ENCODE assay signal across 8 cellular contexts in the genomic region with DNA sequence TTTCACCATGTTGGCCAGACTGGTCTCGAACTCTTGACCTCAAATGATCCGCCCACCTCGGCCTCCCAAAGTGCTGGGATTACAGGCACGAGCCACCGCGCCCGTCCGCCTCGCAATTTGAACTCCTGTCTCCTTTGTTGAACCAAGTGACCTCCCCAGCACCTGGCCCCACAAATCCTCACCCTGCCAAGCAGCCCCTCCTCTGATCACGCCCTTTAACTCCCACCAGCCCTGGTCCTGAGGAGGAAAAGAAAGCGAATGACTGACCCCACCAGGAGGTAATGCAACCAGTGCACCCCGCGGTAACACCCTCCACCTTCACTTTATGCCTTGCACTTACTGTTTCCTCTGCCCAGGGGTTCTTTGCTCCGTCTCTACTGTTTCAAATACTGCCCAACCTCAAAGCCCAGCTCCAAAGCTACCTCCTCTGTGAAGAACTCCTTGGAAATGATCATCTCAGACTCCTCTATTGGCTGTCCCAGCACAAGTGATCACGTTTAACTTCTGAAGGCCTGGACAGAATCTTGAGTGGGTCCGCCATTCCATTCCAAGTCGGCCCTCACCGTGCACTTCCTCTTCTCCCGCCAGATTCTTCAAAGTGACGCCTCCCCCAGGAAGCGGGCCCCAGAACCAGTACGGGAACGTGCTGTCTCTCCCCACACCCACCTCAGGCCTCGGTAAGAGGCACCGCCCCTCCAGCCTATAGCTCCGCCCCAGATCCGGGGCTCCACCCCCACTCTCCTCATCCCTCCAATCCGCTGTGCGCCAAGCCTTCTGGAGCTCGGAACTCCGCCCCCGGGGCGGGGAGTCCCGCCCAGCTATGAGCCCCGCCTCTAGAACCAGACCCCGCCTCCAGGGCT. TPM values are rescaled to one million over a fixed set of nuclear protein-coding genes. Genes with fewer than 3 reads are reported as not detected.
DNase-seq lines count a peak whose midpoint lies in the region; ATAC-seq and TF ChIP-seq lines count a peak whose summit lies in the region.

No MANE protein-coding gene starts in this region.

- no peaks in the 10 kb centered on the region for H3K27me3 ChIP-seq in mononuclear cell (ENCODE audit: insufficient read depth, low read length)

- H3K36me3 Mint-ChIP-seq in endothelial cell (ENCODE audit: low read depth, unreplicated experiment), result no peaks in the 10 kb centered on the region

- H3K27me3 Mint-ChIP-seq in endothelial cell (ENCODE audit: unreplicated experiment), result peaks cover 4% of the 10 kb centered on the region

- H3K27ac ChIP-seq in HEK293 (ENCODE audit: extremely low read depth, low read depth, low read length), result no peak overlapping the region

- DNase-seq in ELR (ENCODE audit: low read depth), result peak; percentile 73
- peak; percentile 45 to 91 for DNase-seq in NCI-H526 (lab: John Stamatoyannopoulos, UW)
- peak; percentile 57 to 68 for DNase-seq in activated CD8-positive, alpha-beta memory T cell treated with anti-CD3 and anti-CD28 coated beads for 4 hours (ENCODE audit: low read depth in 2 of 2)
- DNase-seq in endothelial cell (ENCODE audit: low spot score), result peak; percentile 38
- DNase-seq in stimulated activated CD8-positive, alpha-beta memory T cell treated with anti-CD3 and anti-CD28 coated beads, Interleukin-4, amount 100 ng/mL, for 24 hours (ENCODE audit: low read depth), result peak; percentile 74

- CTCF ChIA-PET in HEK293 (lab: Yijun Ruan, JAX), result interaction anchor here (0.9 kb wide), 1 partner anchor 8 kb away, joined by 3 read pairs; no protein-coding TSS in a partner anchor

- no peak for TF ChIP-seq CTCF in HEK293 (tag by site-specific recombination; IDR thresholded peaks at IDR 0.05)
- no peak for TF ChIP-seq CTCF in endothelial cell (IDR thresholded peaks at IDR 0.05; ENCODE audit: unreplicated experiment)

- peaks cover 4% of the 10 kb centered on the region for H3K4me1 Mint-ChIP-seq in endothelial cell (ENCODE audit: unreplicated experiment)

- no peaks in the 10 kb centered on the region for H3K9me3 Mint-ChIP-seq in endothelial cell (ENCODE audit: unreplicated experiment)

- no peak overlapping the region for H3K4me3 ChIP-seq in HEK293 (ENCODE audit: low read depth, low read length)
- peak overlapping the region; percentile 10 for H3K4me3 ChIP-seq in mononuclear cell (ENCODE audit: low read length)

- H3K4me3 Mint-ChIP-seq in endothelial cell (ENCODE audit: unreplicated experiment), result no peak overlapping the region

- POLR2A ChIA-PET in HEK293 (lab: Yijun Ruan, JAX), result interaction anchor here (1.0 kb wide), 2 partner anchors 9 to 15 kb away, joined by 3 read pairs; a partner anchor contains a TSS

- H3K27ac Mint-ChIP-seq in endothelial cell (ENCODE audit: unreplicated experiment), result no peak overlapping the region

- H3K36me3 ChIP-seq in HEK293 (ENCODE audit: control insufficient read depth in 2 of 2, insufficient read depth in 1 of 2, low read length in 2 of 2), result no peaks in the 10 kb centered on the region

- H3K4me1 ChIP-seq in HEK293 (ENCODE audit: control insufficient read depth, insufficient read depth, low read length), result no peaks in the 10 kb centered on the region
- peaks cover 28% of the 10 kb centered on the region for H3K4me1 ChIP-seq in mononuclear cell (ENCODE audit: insufficient read depth, low read length)

- no peak for ATAC-seq in HG03378 (IDR thresholded peaks at IDR 0.05; ENCODE audit: unreplicated experiment)

- H3K9me3 ChIP-seq in HEK293 (ENCODE audit: control insufficient read depth, insufficient read depth, low read depth, low read length) (no peaks in the 10 kb centered on the region), mononuclear cell (ENCODE audit: low read depth, low read length) (no peaks in the 10 kb centered on the region)

TF ChIP-seq in HEK293, 187 proteins besides CTCF, POLR2A, EP300 and RAD21:
- TF ChIP-seq GLIS2 (tag by site-specific recombination; IDR thresholded peaks at IDR 0.05) (no peak), KLF9 (tag by site-specific recombination; IDR thresholded peaks at IDR 0.05; ENCODE audit: low read depth) (peak; percentile 45; the same call in 1 of the 2 replicates), SP2 (tag by site-specific recombination; IDR thresholded peaks at IDR 0.05) (peak; percentile 68), ZFP69B (tag by site-specific recombination; IDR thresholded peaks at IDR 0.05) (0 out of 2 replicates have a peak, but pooled peaks have one; percentile 34), SP3 (tag by site-specific recombination; IDR thresholded peaks at IDR 0.05) (peak; percentile 72), ZNF843 (tag by site-specific recombination; IDR thresholded peaks at IDR 0.05) (no peak), MEIS1 (CRISPR knock-in tag; IDR thresholded peaks at IDR 0.05; ENCODE audit: borderline replicate concordance) (no peak), ZNF211 (tag by site-specific recombination; IDR thresholded peaks at IDR 0.05; ENCODE audit: low read depth) (no peak), ZIC2 (tag by site-specific recombination; IDR thresholded peaks at IDR 0.05) (no peak)
- TF ChIP-seq, protein P1, sequence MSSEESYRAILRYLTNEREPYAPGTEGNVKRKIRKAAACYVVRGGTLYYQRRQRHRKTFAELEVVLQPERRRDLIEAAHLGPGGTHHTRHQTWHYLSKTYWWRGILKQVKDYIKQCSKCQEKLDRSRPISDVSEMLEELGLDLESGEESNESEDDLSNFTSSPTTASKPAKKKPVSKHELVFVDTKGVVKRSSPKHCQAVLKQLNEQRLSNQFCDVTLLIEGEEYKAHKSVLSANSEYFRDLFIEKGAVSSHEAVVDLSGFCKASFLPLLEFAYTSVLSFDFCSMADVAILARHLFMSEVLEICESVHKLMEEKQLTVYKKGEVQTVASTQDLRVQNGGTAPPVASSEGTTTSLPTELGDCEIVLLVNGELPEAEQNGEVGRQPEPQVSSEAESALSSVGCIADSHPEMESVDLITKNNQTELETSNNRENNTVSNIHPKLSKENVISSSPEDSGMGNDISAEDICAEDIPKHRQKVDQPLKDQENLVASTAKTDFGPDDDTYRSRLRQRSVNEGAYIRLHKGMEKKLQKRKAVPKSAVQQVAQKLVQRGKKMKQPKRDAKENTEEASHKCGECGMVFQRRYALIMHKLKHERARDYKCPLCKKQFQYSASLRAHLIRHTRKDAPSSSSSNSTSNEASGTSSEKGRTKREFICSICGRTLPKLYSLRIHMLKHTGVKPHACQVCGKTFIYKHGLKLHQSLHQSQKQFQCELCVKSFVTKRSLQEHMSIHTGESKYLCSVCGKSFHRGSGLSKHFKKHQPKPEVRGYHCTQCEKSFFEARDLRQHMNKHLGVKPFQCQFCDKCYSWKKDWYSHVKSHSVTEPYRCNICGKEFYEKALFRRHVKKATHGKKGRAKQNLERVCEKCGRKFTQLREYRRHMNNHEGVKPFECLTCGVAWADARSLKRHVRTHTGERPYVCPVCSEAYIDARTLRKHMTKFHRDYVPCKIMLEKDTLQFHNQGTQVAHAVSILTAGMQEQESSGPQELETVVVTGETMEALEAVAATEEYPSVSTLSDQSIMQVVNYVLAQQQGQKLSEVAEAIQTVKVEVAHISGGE (tag by site-specific recombination; conservative IDR thresholded peaks at IDR 0.05; ENCODE audit: low read depth), result no peak

RNA-seq across cellular contexts. Expression of a gene that starts 4.4 kb away (rescaled TPM):
- total RNA-seq in endothelial cell (ENCODE audit: unreplicated experiment) (not detected), mononuclear cell (6.6 TPM)

RNA-seq across cellular contexts. Expression of a gene that starts 11.1 kb away (rescaled TPM):
- total RNA-seq in endothelial cell (ENCODE audit: unreplicated experiment), result 16.0 TPM
- 16.3 TPM for total RNA-seq in mononuclear cell

RNA-seq across cellular contexts. Expression of a gene that starts 14.6 kb away (rescaled TPM):
- 61.0 TPM for total RNA-seq in endothelial cell (ENCODE audit: unreplicated experiment)
- total RNA-seq in mononuclear cell, result 31.5 TPM

RNA-seq across cellular contexts. Expression of a gene that starts 38.4 kb away (rescaled TPM):
- total RNA-seq in endothelial cell (ENCODE audit: unreplicated experiment) (68.4 TPM), mononuclear cell (18.7 TPM)

RNA-seq across cellular contexts. Expression of a gene that starts 48.7 kb away (rescaled TPM):
- total RNA-seq in endothelial cell (ENCODE audit: unreplicated experiment) (5.4 TPM), mononuclear cell (34.0 TPM)
